10 cellular contexts compared by ENCODE assay signal in genomic region chr2:218982312-218983262, GRCh38. TPM values are rescaled to one million over a fixed set of nuclear protein-coding genes. Genes with fewer than 3 reads are reported as not detected.
DNase-seq lines count a peak whose midpoint lies in the region; ATAC-seq and TF ChIP-seq lines count a peak whose summit lies in the region.
"Had no signal": no experiment of that assay in that cellular context is flagged by ENCODE, and none has a peak within 500 bp of the region (broad histone marks: within the 10 kb centered on the region; RNA-seq: fewer than 3 reads in every experiment).

No MANE protein-coding gene starts in this region.

- H3F3A ChIP-seq in SK-N-SH (replicated peaks; ENCODE audit: insufficient read depth): no peaks in the 10 kb centered on the region

- H3K4me2 ChIP-seq in SK-N-SH (no peak overlapping the region), hepatocyte (peak overlapping the region; percentile 74), trophoblast cell (ENCODE audit: low read length) (no peak overlapping the region)

- no peak for TF ChIP-seq EP300 in SK-N-SH (IDR thresholded peaks at IDR 0.05; ENCODE audit: borderline replicate concordance in 1 of 2, low read depth in 1 of 2, low read length in 1 of 2)

- no peak for TF ChIP-seq CTCF in SK-N-SH (IDR thresholded peaks at IDR 0.05)
- no peak for TF ChIP-seq CTCF in hepatocyte (IDR thresholded peaks at IDR 0.05; ENCODE audit: poor library complexity)

- H3K4me3 ChIP-seq in SK-N-SH (ENCODE audit: low read depth in 2 of 2, low read length in 1 of 2) (peak overlapping the region in 1 of 2 experiments; percentile 45; a peak in 1 of 4 replicates), hepatocyte (no peak overlapping the region), skin epidermis (peak overlapping the region in 5 of 7 experiments; percentile 1 to 26 (median 5)), trophoblast cell (ENCODE audit: low read depth, low read length) (no peak overlapping the region)
- H3K4me3 ChIP-seq: testis had no signal

- H3K9ac ChIP-seq in SK-N-SH: no peak overlapping the region
- no peak overlapping the region for H3K9ac ChIP-seq in trophoblast cell (ENCODE audit: low read length)

- H3K9me3 ChIP-seq in SK-N-SH (no peaks in the 10 kb centered on the region), hepatocyte (ENCODE audit: low read depth) (no peaks in the 10 kb centered on the region), trophoblast cell (ENCODE audit: insufficient read depth, low read depth, low read length) (no peaks in the 10 kb centered on the region)
- H3K9me3 ChIP-seq: right atrium auricular region, testis had no signal

- no peak overlapping the region for H2AK5ac ChIP-seq in trophoblast cell (ENCODE audit: low read length)

- H2AFZ ChIP-seq in SK-N-SH (ENCODE audit: low read depth): no peak overlapping the region
- no peak overlapping the region for H2AFZ ChIP-seq in hepatocyte
- H2AFZ ChIP-seq in trophoblast cell (ENCODE audit: insufficient read depth, low read length, poor library complexity): no peak overlapping the region

- ATAC-seq in SK-N-SH treated with all-trans-retinoic acid at 6 μM for 48 hours (no peak), GM19324 (IDR thresholded peaks at IDR 0.05; ENCODE audit: low FRiP score, unreplicated experiment) (no peak)

- POLR2A ChIA-PET in SK-N-SH (lab: Yijun Ruan, JAX): interaction anchor here (1.2 to 6.4 kb wide), 3 partner anchors 14 to 20 kb away, joined by 4 to 89 read pairs (median 21); no protein-coding TSS in a partner anchor

- no peak overlapping the region for H3K23ac ChIP-seq in trophoblast cell (ENCODE audit: low read length)

- H4K20me1 ChIP-seq in SK-N-SH (ENCODE audit: insufficient read depth): no peaks in the 10 kb centered on the region
- no peaks in the 10 kb centered on the region for H4K20me1 ChIP-seq in hepatocyte (ENCODE audit: insufficient read depth, poor library complexity, severe bottlenecking)

- no peak overlapping the region for H2BK5ac ChIP-seq in trophoblast cell (ENCODE audit: low read depth, low read length, poor library complexity)

- H4K91ac ChIP-seq in trophoblast cell (ENCODE audit: low read depth, low read length): no peak overlapping the region

- WGBS in SK-N-SH (ENCODE audit: low lambda C conversion rate): 75% methylated on average over 32 of the region's 45 CpGs
- 8% methylated on average over 39 of the region's 45 CpGs for WGBS in hepatocyte (ENCODE audit: low lambda C conversion rate, missing lambda C conversion rate)
- WGBS in trophoblast cell (ENCODE audit: extremely low coverage, insufficient coverage, insufficient read length): no CpG with 5 or more reads among the region's 45 CpGs

- no peak for TF ChIP-seq RAD21 in SK-N-SH (IDR thresholded peaks at IDR 0.05; ENCODE audit: low read length)

- H3K18ac ChIP-seq in trophoblast cell (ENCODE audit: low read length): no peak overlapping the region

- DNase-seq in SK-N-SH: peak; percentile 7
- DNase-seq in MV-4-11 (lab: John Stamatoyannopoulos, UW): peak; percentile 70
- DNase-seq in hepatocyte (ENCODE audit: low spot score): no peak
- no peak for DNase-seq in trophoblast cell
- no peak for DNase-seq in SIG-M5 treated with dmso at 0.1 percent for 504 hours (lab: John Stamatoyannopoulos, UW; ENCODE audit: unreplicated experiment)

- no peaks in the 10 kb centered on the region for H3K36me3 ChIP-seq in SK-N-SH (replicated peaks in 1 of 2; ENCODE audit: control insufficient read depth in 1 of 2, insufficient read depth in 2 of 2, low read length in 1 of 2)
- no peaks in the 10 kb centered on the region for H3K36me3 ChIP-seq in hepatocyte (replicated peaks; ENCODE audit: insufficient read depth, low read depth)
- no peaks in the 10 kb centered on the region for H3K36me3 ChIP-seq in trophoblast cell (ENCODE audit: control insufficient read depth in 1 of 2, insufficient read depth in 2 of 2, low read length in 2 of 2)
- H3K36me3 ChIP-seq: right atrium auricular region had no signal

- H3K27ac ChIP-seq in SK-N-SH (ENCODE audit: low read depth in 2 of 2, low read length in 1 of 2) (peak overlapping the region in 1 of 2 experiments; percentile 89; a peak in 2 of 4 replicates), hepatocyte (no peak overlapping the region), skin epidermis (no peak overlapping the region), trophoblast cell (ENCODE audit: low read depth, low read length) (no peak overlapping the region)
- H3K27ac ChIP-seq: right atrium auricular region, testis had no signal

- no peak overlapping the region for H3K4ac ChIP-seq in trophoblast cell (ENCODE audit: low read depth, low read length)

- no peak overlapping the region for H3K14ac ChIP-seq in trophoblast cell (ENCODE audit: low read length)

- no peaks in the 10 kb centered on the region for H3K79me1 ChIP-seq in trophoblast cell (ENCODE audit: low read length)

- no peak overlapping the region for H2BK12ac ChIP-seq in trophoblast cell (ENCODE audit: low read length)

- CTCF ChIA-PET in SK-N-SH (lab: Yijun Ruan, JAX): interaction anchor here (0.8 to 12.4 kb wide), 17 partner anchors 9 to 177 kb away, joined by 3 to 208 read pairs (median 11); partner anchors contain the start of genes CDK5R2, CRYBA2 and WNT10A

- H4K12ac ChIP-seq in trophoblast cell (ENCODE audit: low read depth, low read length): no peak overlapping the region

- no peaks in the 10 kb centered on the region for H3K9me2 ChIP-seq in SK-N-SH
- H3K9me2 ChIP-seq in hepatocyte (replicated peaks; ENCODE audit: insufficient read depth): no peaks in the 10 kb centered on the region

- H4K8ac ChIP-seq in trophoblast cell (ENCODE audit: low read depth, low read length): no peak overlapping the region

- H3K27me3 ChIP-seq in SK-N-SH (ENCODE audit: insufficient read depth): peaks cover 42% of the 10 kb centered on the region
- H3K27me3 ChIP-seq in hepatocyte: peaks cover 88% of the 10 kb centered on the region
- H3K27me3 ChIP-seq in trophoblast cell (ENCODE audit: insufficient read depth, low read length): peaks cover 70% of the 10 kb centered on the region

- H3K4me1 ChIP-seq in SK-N-SH (ENCODE audit: control insufficient read depth in 1 of 2, insufficient read depth in 2 of 2, low read depth in 1 of 2, low read length in 1 of 2): peaks cover 0 to 34% of the 10 kb centered on the region in 2 experiments; a peak in 2 of 4 replicates
- peaks cover 13% of the 10 kb centered on the region for H3K4me1 ChIP-seq in hepatocyte (ENCODE audit: insufficient read depth)
- H3K4me1 ChIP-seq in trophoblast cell (ENCODE audit: control insufficient read depth in 1 of 2, insufficient read depth in 2 of 2, low read length in 2 of 2): peaks cover 2 to 4% of the 10 kb centered on the region in 2 experiments

- H2BK120ac ChIP-seq in trophoblast cell (ENCODE audit: insufficient read depth, low read length, poor library complexity): no peak overlapping the region

- H3K79me2 ChIP-seq in SK-N-SH (ENCODE audit: insufficient read depth) (no peaks in the 10 kb centered on the region), hepatocyte (no peaks in the 10 kb centered on the region), trophoblast cell (ENCODE audit: control insufficient read depth, insufficient read depth, low read length, poor library complexity) (no peaks in the 10 kb centered on the region)

TF ChIP-seq in SK-N-SH, 30 proteins besides CTCF, POLR2A, EP300 and RAD21 (continues in another document):
- no peak for TF ChIP-seq FOSL2 (IDR thresholded peaks at IDR 0.05; ENCODE audit: borderline replicate concordance, low read depth)
- no peak for TF ChIP-seq PBX3 (IDR thresholded peaks at IDR 0.05)

TF ChIP-seq in SK-N-SH treated with all-trans-retinoic acid at 6 μM for 48 hours, 23 proteins besides CTCF, POLR2A, EP300 and RAD21 (continues in another document):
- no peak for TF ChIP-seq TOX (CRISPR knock-in tag; IDR thresholded peaks at IDR 0.05; ENCODE audit: borderline replicate concordance)
- no peak for TF ChIP-seq TCF4 (CRISPR knock-in tag; IDR thresholded peaks at IDR 0.05; ENCODE audit: borderline replicate concordance)
- no peak for TF ChIP-seq OSR1 (CRISPR knock-in tag; IDR thresholded peaks at IDR 0.05)
- TF ChIP-seq ZFP30 (CRISPR knock-in tag; IDR thresholded peaks at IDR 0.05): no peak
- TF ChIP-seq ZC3H10 (CRISPR knock-in tag; IDR thresholded peaks at IDR 0.05): no peak
- TF ChIP-seq BACH2 (CRISPR knock-in tag; IDR thresholded peaks at IDR 0.05; ENCODE audit: borderline replicate concordance): no peak
- TF ChIP-seq PPARA (CRISPR knock-in tag; IDR thresholded peaks at IDR 0.05; ENCODE audit: borderline replicate concordance): no peak
- no peak for TF ChIP-seq ISL1 (CRISPR knock-in tag; IDR thresholded peaks at IDR 0.05)

RNA-seq across cellular contexts. Expression of gene FEV, which starts 2.4 kb away (rescaled TPM):
- polyA plus RNA-seq in SK-N-SH (2012; rRNA removed): 0.53 and 1.2 TPM in 2 replicates
- polyA plus RNA-seq in SK-N-SH (2012; cell fraction: cytosol; rRNA removed): 1.4 and 3.0 TPM in 2 replicates
- 0.80 and 2.9 TPM in 2 replicates for polyA plus RNA-seq in SK-N-SH (2012; cell fraction: nucleus; rRNA removed)
- 0.70 TPM in 1 of 2 replicates, not detected in the other for total RNA-seq in hepatocyte
- 0.58 and 2.1 TPM in 2 replicates for polyA plus RNA-seq in hepatocyte
- 0.07 and 0.21 TPM in 2 replicates for polyA plus RNA-seq in trophoblast cell (2013)
- total RNA-seq: right atrium auricular region, testis had no signal

RNA-seq across cellular contexts. Expression of gene CRYBA2, which starts 10.6 kb away (rescaled TPM):
- polyA plus RNA-seq in SK-N-SH (2012; rRNA removed) (not detected in 2 replicates), hepatocyte (not detected in 2 replicates)
- 0.10 TPM in 1 of 2 replicates, not detected in the other for polyA plus RNA-seq in SK-N-SH (2012; cell fraction: cytosol; rRNA removed)
- polyA plus RNA-seq in SK-N-SH (2012; cell fraction: nucleus; rRNA removed): not detected in 2 replicates
- total RNA-seq in hepatocyte: 0.90 TPM in 1 of 2 replicates, not detected in the other
- polyA plus RNA-seq in trophoblast cell (2013): 0.15 and 0.21 TPM in 2 replicates
- total RNA-seq: right atrium auricular region had no signal

RNA-seq across cellular contexts. Expression of gene CDK5R2, which starts 23.1 kb away (rescaled TPM):
- polyA plus RNA-seq in SK-N-SH (2012; rRNA removed): 0.19 and 0.26 TPM in 2 replicates
- 0.35 and 0.56 TPM in 2 replicates for polyA plus RNA-seq in SK-N-SH (2012; cell fraction: cytosol; rRNA removed)
- polyA plus RNA-seq in SK-N-SH (2012; cell fraction: nucleus; rRNA removed): 0.13 and 0.31 TPM in 2 replicates
- total RNA-seq in hepatocyte: 0.08 and 0.37 TPM in 2 replicates
- polyA plus RNA-seq in hepatocyte: not detected in 2 replicates
- 0.16 and 0.18 TPM in 2 replicates for polyA plus RNA-seq in trophoblast cell (2013)
- total RNA-seq: right atrium auricular region had no signal

RNA-seq across cellular contexts. Expression of gene CFAP65, which starts 58.7 kb away (rescaled TPM):
- polyA plus RNA-seq in SK-N-SH (2012; rRNA removed) (0.95 and 1.7 TPM in 2 replicates), hepatocyte (0.05 and 0.06 TPM in 2 replicates)
- polyA plus RNA-seq in SK-N-SH (2012; cell fraction: cytosol; rRNA removed): 0.42 and 0.73 TPM in 2 replicates
- polyA plus RNA-seq in SK-N-SH (2012; cell fraction: nucleus; rRNA removed): 1.8 and 1.9 TPM in 2 replicates
- total RNA-seq in hepatocyte: 0.03 and 0.12 TPM in 2 replicates
- polyA plus RNA-seq in trophoblast cell (2013): 0.06 and 0.07 TPM in 2 replicates
- total RNA-seq: right atrium auricular region had no signal

Comparison
In these comparisons a context has a peak if more than half of its experiments do, and no peak if none do; other contexts are left out.
1. DNase-seq: peak in SK-N-SH (single experiment) and MV-4-11 (single experiment); none in hepatocyte (single experiment), trophoblast cell (0 of 2) and SIG-M5 treated with dmso at 0.1 percent for 504 hours (single experiment).
2. H3K4me3 ChIP-seq: peak in skin epidermis (5 of 7); none in hepatocyte (single experiment) and trophoblast cell (single experiment).